Comparison of ENCODE assay signal across 16 cellular contexts in the genomic region with DNA sequence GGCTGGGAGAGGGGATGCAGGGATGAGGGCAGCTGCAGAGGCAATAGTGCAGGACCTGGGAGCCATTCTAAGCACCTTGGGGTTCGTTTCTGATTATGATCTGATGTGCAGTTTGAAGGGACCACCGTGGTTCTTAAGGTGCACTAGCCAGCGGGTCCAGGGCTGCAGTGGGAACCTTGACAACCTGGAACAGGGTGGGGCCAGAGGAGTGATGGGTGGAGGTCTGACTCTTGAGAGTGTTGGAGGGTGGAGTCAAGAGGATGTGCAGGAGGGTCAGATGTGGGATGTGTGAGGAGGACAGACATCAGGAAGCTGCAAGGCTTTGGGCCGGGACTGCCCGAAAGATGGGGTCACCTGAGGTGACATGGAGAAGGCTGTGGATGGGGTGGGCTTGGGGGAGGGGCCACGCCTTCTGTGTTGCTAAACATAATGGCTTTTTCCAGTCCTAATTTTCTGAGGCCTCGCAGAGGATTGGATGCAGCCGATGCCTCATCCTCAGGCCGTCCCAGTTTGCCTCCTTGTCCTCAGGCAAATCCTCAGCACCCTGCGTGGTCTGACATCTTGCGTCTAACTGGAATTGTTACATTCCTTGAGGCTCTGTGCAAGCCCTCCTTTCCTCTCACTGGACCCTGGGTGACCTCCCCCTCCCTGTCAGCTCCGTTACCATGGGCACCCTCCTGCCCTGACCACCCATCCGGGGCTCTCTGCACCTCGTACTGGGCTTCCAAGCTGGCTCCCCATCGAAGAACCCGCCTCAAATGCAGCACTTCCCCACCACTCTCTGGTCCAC.
"Had no signal": no experiment of that assay in that cellular context is flagged by ENCODE, and none has a peak within 500 bp of the region (broad histone marks: within the 10 kb centered on the region; RNA-seq: fewer than 3 reads in every experiment).

No MANE protein-coding gene starts in this region.

- H3K9me3 Mint-ChIP-seq: activated CD4-positive, alpha-beta T cell treated with anti-CD3 and anti-CD28 coated beads, Interleukin-2, amount 10 ng/mL, durations not matched to agents 7 days and 5 days; T-helper 2 cell treated with Interferon-gamma antibody and Interleukin-4, amounts not matched to agents 5 μg/mL and 100 μg/mL, for 36 hours had no signal

- H3K4me1 ChIP-seq: colonic mucosa, thyroid gland, vagina had no signal

- ATAC-seq: gastrocnemius medialis, heart left ventricle, left colon had no signal

- H3K27ac ChIP-seq: cardiac muscle cell, colonic mucosa, gastrocnemius medialis, heart left ventricle, ovary, thyroid gland, vagina had no signal

- H3K4me3 ChIP-seq: cardiac muscle cell, colonic mucosa, gastrocnemius medialis, heart left ventricle, ovary, thyroid gland, vagina had no signal

- H3K27me3 ChIP-seq: cardiac muscle cell, colonic mucosa, gastrocnemius medialis, heart left ventricle, ovary, thyroid gland, vagina had no signal

- H3K36me3 ChIP-seq: cardiac muscle cell, colonic mucosa, gastrocnemius medialis, heart left ventricle, ovary, thyroid gland, vagina had no signal

- DNase-seq: activated CD4-positive, alpha-beta T cell treated with anti-CD3 and anti-CD28 coated beads, Interleukin-2, amount 10 ng/mL, durations not matched to agents 7 days and 5 days; activated CD4-positive, CD25-positive, alpha-beta regulatory T cell; activated CD8-positive, alpha-beta memory T cell treated with anti-CD3 and anti-CD28 coated beads for 24 hours; activated naive CD4-positive, alpha-beta T cell treated with Interleukin-2 at 50 U/mL for 16 hours; colonic mucosa; effector CD4-positive, alpha-beta T cell; gastrocnemius medialis; heart left ventricle; left colon; midbrain; ovary; stimulated activated CD4-positive, alpha-beta T cell treated with anti-CD3 and anti-CD28 coated beads, Interleukin-1b, Interleukin-23, amount 100 ng/mL, for 48 hours; thyroid gland had no signal

- H3K4me3 Mint-ChIP-seq: activated CD4-positive, alpha-beta T cell treated with anti-CD3 and anti-CD28 coated beads, Interleukin-2, amount 10 ng/mL, durations not matched to agents 7 days and 5 days; T-helper 2 cell treated with Interferon-gamma antibody and Interleukin-4, amounts not matched to agents 5 μg/mL and 100 μg/mL, for 36 hours had no signal

- H3K9me3 ChIP-seq: colonic mucosa, gastrocnemius medialis, heart left ventricle, ovary, thyroid gland, vagina had no signal
